In genomic region chr15:60370804-60371700, GRCh38 we compare ENCODE assay signal across 9 cellular contexts. TPM values are rescaled to one million over a fixed set of nuclear protein-coding genes. Genes with fewer than 3 reads are reported as not detected.
DNase-seq lines count a peak whose midpoint lies in the region; ATAC-seq and TF ChIP-seq lines count a peak whose summit lies in the region.
"Had no signal": no experiment of that assay in that cellular context is flagged by ENCODE, and none has a peak within 500 bp of the region (broad histone marks: within the 10 kb centered on the region; RNA-seq: fewer than 3 reads in every experiment).

No MANE protein-coding gene starts in this region.

- POLR2A ChIA-PET in HEK293T (lab: Yijun Ruan, JAX): no interaction called here

- no CpG with 5 or more reads among the region's 13 CpGs for WGBS in neuronal stem cell (ENCODE audit: extremely low coverage in 2 of 2, insufficient read length in 2 of 2, insufficient replicate concordance in 1 of 2), 2 donors

- peak overlapping the region; percentile 68 for H2AFZ ChIP-seq in neuronal stem cell (ENCODE audit: low read length)

- no peaks in the 10 kb centered on the region for H3K79me1 ChIP-seq in neuronal stem cell (ENCODE audit: low read depth, low read length)

- ATAC-seq in GM21367 (IDR thresholded peaks at IDR 0.05; ENCODE audit: unreplicated experiment): no peak

- no peak overlapping the region for H2BK12ac ChIP-seq in neuronal stem cell (ENCODE audit: low read length)

- no peak overlapping the region for H3K14ac ChIP-seq in neuronal stem cell (ENCODE audit: low read length)

- no peak overlapping the region for H3K9ac ChIP-seq in neuronal stem cell (ENCODE audit: low read depth, low read length, poor library complexity)
- H3K9ac ChIP-seq: BLaER1 had no signal

- no peak overlapping the region for H2BK5ac ChIP-seq in neuronal stem cell (ENCODE audit: low read length)

- H3K27ac ChIP-seq in epithelial cell of prostate (peak overlapping the region; percentile 100), neuronal stem cell (replicated peaks; ENCODE audit: low read length) (no peak overlapping the region)
- H3K27ac ChIP-seq: BLaER1 had no signal

- no peak overlapping the region for H3K4ac ChIP-seq in neuronal stem cell (ENCODE audit: low read length)

- DNase-seq in NCI-H1417 (lab: John Stamatoyannopoulos, UW): peak in 2 of 3 experiments; percentile 20 to 53
- DNase-seq in NCI-H1417 treated with DMSO at 0.1 percent for 48 hours (lab: John Stamatoyannopoulos, UW): no peak
- peak; percentile 94 for DNase-seq in RKO (ENCODE audit: low spot score)
- DNase-seq in epithelial cell of prostate (ENCODE audit: low read depth, low spot score): no peak
- no peak for DNase-seq in neuronal stem cell (ENCODE audit: low spot score)
- DNase-seq in HEK293T (ENCODE audit: extremely low spot score): no peak
- no peak for DNase-seq in GDM1 (lab: John Stamatoyannopoulos, UW)

- no peaks in the 10 kb centered on the region for H3K27me3 ChIP-seq in neuronal stem cell (ENCODE audit: control insufficient read depth in 3 of 3, insufficient read depth in 3 of 3, low read depth in 1 of 3, low read length in 3 of 3)
- H3K27me3 ChIP-seq: BLaER1 had no signal

- no peak overlapping the region for H2BK120ac ChIP-seq in neuronal stem cell (ENCODE audit: low read depth, low read length)

- H3K4me2 ChIP-seq in neuronal stem cell (ENCODE audit: insufficient read depth, low read length, poor library complexity, severe bottlenecking): no peak overlapping the region
- H3K4me2 ChIP-seq: BLaER1 had no signal

- no peak overlapping the region for H3K4me3 ChIP-seq in neuronal stem cell (ENCODE audit: low read length in 2 of 2)
- H3K4me3 ChIP-seq: BLaER1 had no signal

- no peak overlapping the region for H2AK5ac ChIP-seq in neuronal stem cell (ENCODE audit: low read depth, low read length)

- H2BK15ac ChIP-seq in neuronal stem cell (ENCODE audit: low read length): no peak overlapping the region

- H3K4me1 ChIP-seq in neuronal stem cell (ENCODE audit: control insufficient read depth in 2 of 2, insufficient read depth in 1 of 2, low read depth in 1 of 2, low read length in 2 of 2): peaks cover 21 to 30% of the 10 kb centered on the region in 2 donors
- H3K4me1 ChIP-seq: BLaER1 had no signal

- peaks cover 0 to 4% of the 10 kb centered on the region in 2 donors for H3K9me3 ChIP-seq in neuronal stem cell (replicated peaks in 1 of 2; ENCODE audit: control insufficient read depth in 2 of 2, insufficient read depth in 1 of 2, low read depth in 1 of 2, low read length in 2 of 2)
- H3K9me3 ChIP-seq: BLaER1 had no signal

- H3K36me3 ChIP-seq in neuronal stem cell (replicated peaks in 1 of 2; ENCODE audit: control insufficient read depth in 2 of 2, insufficient read depth in 2 of 2, low read length in 2 of 2): no peaks in the 10 kb centered on the region

- CTCF ChIA-PET in HEK293T (lab: Yijun Ruan, JAX): no interaction called here

- H3K23ac ChIP-seq in neuronal stem cell (ENCODE audit: low read depth, low read length, poor library complexity): no peak overlapping the region

- H3K18ac ChIP-seq in neuronal stem cell (ENCODE audit: low read length): no peak overlapping the region

- no peak overlapping the region for H4K91ac ChIP-seq in neuronal stem cell (ENCODE audit: low read depth, low read length, poor library complexity)

- no peak overlapping the region for H4K8ac ChIP-seq in neuronal stem cell (ENCODE audit: low read depth, low read length)

TF ChIP-seq in HEK293T, 16 proteins besides CTCF, POLR2A, EP300 and RAD21:
- TF ChIP-seq BHLHE40 (IDR thresholded peaks at IDR 0.05; ENCODE audit: borderline replicate concordance) (no peak), SUZ12 (IDR thresholded peaks at IDR 0.05) (no peak), TARDBP (IDR thresholded peaks at IDR 0.05) (no peak), LEF1 (IDR thresholded peaks at IDR 0.05; ENCODE audit: borderline replicate concordance) (no peak), ARNT (IDR thresholded peaks at IDR 0.05) (no peak)

RNA-seq across cellular contexts. Expression of gene ANXA2, which starts 26.7 kb away (rescaled TPM):
- polyA plus RNA-seq in neuronal stem cell (2013, experiment 1 of 2): 93.2 TPM
- polyA plus RNA-seq in neuronal stem cell (2013, experiment 2 of 2): 92.4 TPM

Comparison
In these comparisons a context has a peak if more than half of its experiments do, and no peak if none do; other contexts are left out.
1. DNase-seq: peak in NCI-H1417 (2 of 3) and RKO (single experiment); none in NCI-H1417 treated with DMSO at 0.1 percent for 48 hours (single experiment), epithelial cell of prostate (single experiment), neuronal stem cell (single experiment), HEK293T (single experiment) and GDM1 (single experiment).